Comparison of ENCODE assay signal across 13 cellular contexts in genomic region chr17:50899005-50899460, GRCh38.
"Had no signal": no experiment of that assay in that cellular context is flagged by ENCODE, and none has a peak within 500 bp of the region (broad histone marks: within the 10 kb centered on the region; RNA-seq: fewer than 3 reads in every experiment).

No MANE protein-coding gene starts in this region.

- ATAC-seq: stimulated activated memory B cell treated with anti-CD40 and anti-IgM and Interleukin-4, amounts not matched to agents 10 μg/mL and 1 μg/mL and 100 μg/mL, for 72 hours had no signal

- H3K27me3 ChIP-seq: cardiac muscle cell, sigmoid colon had no signal

- H3K27ac Mint-ChIP-seq: activated naive CD8-positive, alpha-beta T cell treated with anti-CD3 and anti-CD28 coated beads, Interleukin-2, amount 10 ng/mL, durations not matched to agents 7 days and 5 days; nephron progenitor cell; stimulated activated memory B cell treated with anti-CD40 and anti-IgM and Interleukin-4, amounts not matched to agents 10 μg/mL and 1 μg/mL and 100 μg/mL, for 72 hours had no signal

- H3K36me3 Mint-ChIP-seq: activated naive CD8-positive, alpha-beta T cell treated with anti-CD3 and anti-CD28 coated beads, Interleukin-2, amount 10 ng/mL, durations not matched to agents 7 days and 5 days; stimulated activated memory B cell treated with anti-CD40 and anti-IgM and Interleukin-4, amounts not matched to agents 10 μg/mL and 1 μg/mL and 100 μg/mL, for 72 hours had no signal

- H3K4me3 ChIP-seq: cardiac muscle cell, sigmoid colon had no signal

- H3K9me3 ChIP-seq: sigmoid colon had no signal

- H3K27ac ChIP-seq: sigmoid colon, VCaP had no signal

- H3K36me3 ChIP-seq: cardiac muscle cell, sigmoid colon had no signal

- H3K9me3 Mint-ChIP-seq: activated naive CD8-positive, alpha-beta T cell treated with anti-CD3 and anti-CD28 coated beads, Interleukin-2, amount 10 ng/mL, durations not matched to agents 7 days and 5 days; nephron progenitor cell; stimulated activated memory B cell treated with anti-CD40 and anti-IgM and Interleukin-4, amounts not matched to agents 10 μg/mL and 1 μg/mL and 100 μg/mL, for 72 hours had no signal

- DNase-seq: activated CD4-positive, alpha-beta T cell treated with anti-CD3 and anti-CD28 coated beads, Interleukin-2, amount 50 U/mL, for 4 hours; activated naive CD4-positive, alpha-beta T cell treated with Interleukin-2 at 50 U/mL for 16 hours; activated naive CD8-positive, alpha-beta T cell treated with anti-CD3 and anti-CD28 coated beads, Interleukin-2, amount 10 ng/mL, durations not matched to agents 7 days and 5 days; amygdala; dermis blood vessel endothelial cell; effector memory CD4-positive, alpha-beta T cell; nephron progenitor cell; stimulated activated CD4-positive, alpha-beta T cell treated with anti-CD3 and anti-CD28 coated beads, Interleukin-4, amount 100 ng/mL, for 24 hours; T-helper 2 cell had no signal

- H3K27me3 Mint-ChIP-seq: stimulated activated memory B cell treated with anti-CD40 and anti-IgM and Interleukin-4, amounts not matched to agents 10 μg/mL and 1 μg/mL and 100 μg/mL, for 72 hours had no signal

- H3K4me3 Mint-ChIP-seq: activated naive CD8-positive, alpha-beta T cell treated with anti-CD3 and anti-CD28 coated beads, Interleukin-2, amount 10 ng/mL, durations not matched to agents 7 days and 5 days; nephron progenitor cell; stimulated activated memory B cell treated with anti-CD40 and anti-IgM and Interleukin-4, amounts not matched to agents 10 μg/mL and 1 μg/mL and 100 μg/mL, for 72 hours had no signal
